ENCODE assay signal across 8 cellular contexts in the genomic region with DNA sequence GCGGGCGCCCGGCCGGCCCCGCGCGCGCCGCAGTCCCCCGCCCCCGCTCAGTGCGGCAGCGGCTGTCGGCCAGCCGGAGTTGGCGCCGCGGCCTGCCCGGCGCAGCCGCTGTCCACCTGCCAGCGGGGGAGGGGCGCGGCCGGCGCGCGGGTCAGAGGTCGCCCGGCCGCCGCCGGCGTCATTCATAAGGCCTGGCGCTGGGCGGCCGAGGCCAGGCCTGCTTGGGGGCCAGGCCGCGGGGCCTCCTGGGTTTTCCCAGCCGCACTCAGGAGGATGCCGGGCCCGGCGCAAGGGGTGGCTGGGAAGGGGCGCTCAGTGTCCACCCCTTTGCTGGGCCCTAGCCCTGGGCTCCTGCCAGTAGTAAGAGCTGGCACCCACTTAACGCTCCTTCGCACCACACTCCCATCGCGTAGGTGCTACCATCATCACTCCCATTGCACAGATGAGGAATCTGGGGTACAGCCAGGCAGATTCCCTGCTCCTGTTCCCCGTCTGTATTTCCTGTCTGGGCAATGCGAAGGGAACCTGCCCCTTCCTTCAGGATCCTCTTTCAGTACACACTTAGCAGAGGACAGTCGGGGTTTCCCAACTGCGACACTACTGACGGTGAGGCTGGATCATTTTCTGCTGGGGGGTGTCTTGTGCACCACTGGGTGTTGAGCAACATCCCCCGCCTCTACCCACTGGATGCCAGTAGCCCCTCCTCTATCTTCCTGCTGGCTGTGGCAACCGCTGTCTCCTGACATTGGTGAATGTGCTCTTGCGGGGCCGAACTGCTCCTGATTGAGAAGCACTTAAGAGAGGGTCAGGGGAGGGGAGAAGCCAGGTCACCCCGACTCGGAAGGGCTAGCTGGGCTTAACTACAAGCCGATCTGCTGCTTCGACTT. TPM values are rescaled to one million over a fixed set of nuclear protein-coding genes. Genes with fewer than 3 reads are reported as not detected.
A peak's percentile ranks its signal among the peaks of the same experiment; 100 is the strongest.
DNase-seq lines count a peak whose midpoint lies in the region; ATAC-seq and TF ChIP-seq lines count a peak whose summit lies in the region.

No MANE protein-coding gene starts in this region.

- peaks cover 39% of the 10 kb centered on the region for H4K20me1 ChIP-seq in neural progenitor cell (ENCODE audit: low read depth)

- no peaks in the 10 kb centered on the region for H3K9me3 ChIP-seq in neural progenitor cell (ENCODE audit: low read depth)

- CTCF ChIA-PET in activated naive CD4-positive, alpha-beta T cell treated with anti-CD3 and anti-CD28 coated beads, Interleukin-2, amount 10 ng/mL, durations not matched to agents 7 days and 5 days (lab: Charles Lee): interaction anchor here (0.5 kb wide), 1 partner anchor 82 kb away, joined by 3 read pairs; no protein-coding TSS in a partner anchor

- H3K27me3 ChIP-seq in neural progenitor cell: no peaks in the 10 kb centered on the region

- no peaks in the 10 kb centered on the region for H3K27me3 Mint-ChIP-seq in activated naive CD4-positive, alpha-beta T cell treated with anti-CD3 and anti-CD28 coated beads, Interleukin-2, amount 10 ng/mL, durations not matched to agents 7 days and 5 days
- H3K27me3 Mint-ChIP-seq in neural progenitor cell (ENCODE audit: insufficient read depth, low read depth): peaks cover 11% of the 10 kb centered on the region

- H3K4me1 Mint-ChIP-seq in activated naive CD4-positive, alpha-beta T cell treated with anti-CD3 and anti-CD28 coated beads, Interleukin-2, amount 10 ng/mL, durations not matched to agents 7 days and 5 days: peaks cover 43% of the 10 kb centered on the region
- H3K4me1 Mint-ChIP-seq in neural progenitor cell: peaks cover 38% of the 10 kb centered on the region

- peaks cover 32% of the 10 kb centered on the region for H3F3A ChIP-seq in neural progenitor cell (ENCODE audit: low read depth)

- peak overlapping the region; percentile 31 for H3K9ac ChIP-seq in neural progenitor cell

- peak; percentile 20 for DNase-seq in DMS79 treated with DMSO at 0.1 percent for 48 hours (lab: John Stamatoyannopoulos, UW)
- no peak for DNase-seq in DMS79 (lab: John Stamatoyannopoulos, UW)
- peak; percentile 99 for DNase-seq in OCI-M1 (lab: John Stamatoyannopoulos, UW)
- DNase-seq in activated naive CD4-positive, alpha-beta T cell treated with anti-CD3 and anti-CD28 coated beads, Interleukin-2, amount 10 ng/mL, durations not matched to agents 7 days and 5 days: peak; percentile 56
- peak; percentile 31 for DNase-seq in germinal center (ENCODE audit: low spot score)
- DNase-seq in neural progenitor cell (ENCODE audit: low spot score): peak; percentile 33
- DNase-seq in NCI-H446 treated with DMSO at 0.1 percent for 48 hours (lab: John Stamatoyannopoulos, UW): no peak

- H3K4me1 ChIP-seq in neural progenitor cell: peaks cover 23% of the 10 kb centered on the region

- H3K79me2 ChIP-seq in neural progenitor cell (ENCODE audit: low read depth): peaks cover 20% of the 10 kb centered on the region

- no peaks in the 10 kb centered on the region for H3K9me3 Mint-ChIP-seq in activated naive CD4-positive, alpha-beta T cell treated with anti-CD3 and anti-CD28 coated beads, Interleukin-2, amount 10 ng/mL, durations not matched to agents 7 days and 5 days
- H3K9me3 Mint-ChIP-seq in neural progenitor cell: no peaks in the 10 kb centered on the region

- peak overlapping the region; percentile 51 for H2AFZ ChIP-seq in neural progenitor cell (replicated peaks)

- H3K36me3 ChIP-seq in neural progenitor cell: no peaks in the 10 kb centered on the region

- peak overlapping the region; percentile 86 for H3K4me3 Mint-ChIP-seq in activated naive CD4-positive, alpha-beta T cell treated with anti-CD3 and anti-CD28 coated beads, Interleukin-2, amount 10 ng/mL, durations not matched to agents 7 days and 5 days
- peak overlapping the region; percentile 93 for H3K4me3 Mint-ChIP-seq in neural progenitor cell

- H3K4me2 ChIP-seq in neural progenitor cell: peak overlapping the region; percentile 76

- no peak for TF ChIP-seq CTCF in neural progenitor cell (IDR thresholded peaks at IDR 0.05)

- peaks cover 18% of the 10 kb centered on the region for H3K36me3 Mint-ChIP-seq in activated naive CD4-positive, alpha-beta T cell treated with anti-CD3 and anti-CD28 coated beads, Interleukin-2, amount 10 ng/mL, durations not matched to agents 7 days and 5 days
- peaks cover 5% of the 10 kb centered on the region for H3K36me3 Mint-ChIP-seq in neural progenitor cell

- ATAC-seq in HG03039 (IDR thresholded peaks at IDR 0.05; ENCODE audit: unreplicated experiment): peak; percentile 26

- peak overlapping the region; percentile 88 for H3K27ac Mint-ChIP-seq in activated naive CD4-positive, alpha-beta T cell treated with anti-CD3 and anti-CD28 coated beads, Interleukin-2, amount 10 ng/mL, durations not matched to agents 7 days and 5 days
- H3K27ac Mint-ChIP-seq in neural progenitor cell: peak overlapping the region; percentile 99

- H3K27ac ChIP-seq in neural progenitor cell: peak overlapping the region; percentile 87

- peak overlapping the region; percentile 49 for H3K4me3 ChIP-seq in neural progenitor cell

RNA-seq across cellular contexts. Expression of gene PRKACA, which starts 0.8 kb away (rescaled TPM):
- total RNA-seq in neural progenitor cell (ENCODE audit: low replicate concordance): 22.2 and 31.8 TPM in 2 replicates

RNA-seq across cellular contexts. Expression of gene ASF1B, which starts 18.0 kb away (rescaled TPM):
- 16.4 and 38.8 TPM in 2 replicates for total RNA-seq in neural progenitor cell (ENCODE audit: low replicate concordance)

RNA-seq across cellular contexts. Expression of gene SAMD1, which starts 27.9 kb away (rescaled TPM):
- total RNA-seq in neural progenitor cell (ENCODE audit: low replicate concordance): 22.1 and 53.0 TPM in 2 replicates

RNA-seq across cellular contexts. Expression of gene C19orf67, which starts 32.8 kb away (rescaled TPM):
- not detected in 2 replicates for total RNA-seq in neural progenitor cell (ENCODE audit: low replicate concordance)

RNA-seq across cellular contexts. Expression of gene MISP3, which starts 45.8 kb away (rescaled TPM):
- 0.68 TPM in 1 of 2 replicates, not detected in the other for total RNA-seq in neural progenitor cell (ENCODE audit: low replicate concordance)

Comparison
In these comparisons a context has a peak if more than half of its experiments do, and no peak if none do; other contexts are left out.
1. DNase-seq: peak in DMS79 treated with DMSO at 0.1 percent for 48 hours (single experiment), OCI-M1 (single experiment), activated naive CD4-positive, alpha-beta T cell treated with anti-CD3 and anti-CD28 coated beads, Interleukin-2, amount 10 ng/mL, durations not matched to agents 7 days and 5 days (single experiment), germinal center (single experiment) and neural progenitor cell (single experiment); none in DMS79 (single experiment) and NCI-H446 treated with DMSO at 0.1 percent for 48 hours (single experiment).